ENCODE assay signal across 1 cellular context in the genomic region with DNA sequence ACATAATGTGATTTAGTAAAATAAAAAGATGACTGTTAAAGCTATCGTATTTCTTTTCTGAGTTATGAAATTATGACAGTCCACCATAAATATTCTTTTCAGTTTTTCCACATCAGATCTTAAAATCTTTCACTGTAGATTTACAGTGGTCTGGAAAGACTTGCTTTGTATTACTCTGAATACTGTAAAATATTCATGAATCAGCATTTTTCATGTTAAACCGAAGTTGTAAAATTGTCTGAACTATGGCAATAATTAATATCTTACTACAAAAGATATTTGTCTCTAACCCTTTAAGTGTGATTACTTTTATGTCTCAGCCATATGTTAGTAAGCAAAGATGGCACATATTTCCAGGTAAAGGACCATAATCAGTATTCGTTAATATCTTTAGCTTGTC.
TF ChIP-seq lines count a peak whose summit lies in the region.

No MANE protein-coding gene starts in this region.

TF ChIP-seq in K562, 482 proteins besides CTCF, POLR2A, EP300 and RAD21 (continued from another document):
- TF ChIP-seq, protein P1, sequence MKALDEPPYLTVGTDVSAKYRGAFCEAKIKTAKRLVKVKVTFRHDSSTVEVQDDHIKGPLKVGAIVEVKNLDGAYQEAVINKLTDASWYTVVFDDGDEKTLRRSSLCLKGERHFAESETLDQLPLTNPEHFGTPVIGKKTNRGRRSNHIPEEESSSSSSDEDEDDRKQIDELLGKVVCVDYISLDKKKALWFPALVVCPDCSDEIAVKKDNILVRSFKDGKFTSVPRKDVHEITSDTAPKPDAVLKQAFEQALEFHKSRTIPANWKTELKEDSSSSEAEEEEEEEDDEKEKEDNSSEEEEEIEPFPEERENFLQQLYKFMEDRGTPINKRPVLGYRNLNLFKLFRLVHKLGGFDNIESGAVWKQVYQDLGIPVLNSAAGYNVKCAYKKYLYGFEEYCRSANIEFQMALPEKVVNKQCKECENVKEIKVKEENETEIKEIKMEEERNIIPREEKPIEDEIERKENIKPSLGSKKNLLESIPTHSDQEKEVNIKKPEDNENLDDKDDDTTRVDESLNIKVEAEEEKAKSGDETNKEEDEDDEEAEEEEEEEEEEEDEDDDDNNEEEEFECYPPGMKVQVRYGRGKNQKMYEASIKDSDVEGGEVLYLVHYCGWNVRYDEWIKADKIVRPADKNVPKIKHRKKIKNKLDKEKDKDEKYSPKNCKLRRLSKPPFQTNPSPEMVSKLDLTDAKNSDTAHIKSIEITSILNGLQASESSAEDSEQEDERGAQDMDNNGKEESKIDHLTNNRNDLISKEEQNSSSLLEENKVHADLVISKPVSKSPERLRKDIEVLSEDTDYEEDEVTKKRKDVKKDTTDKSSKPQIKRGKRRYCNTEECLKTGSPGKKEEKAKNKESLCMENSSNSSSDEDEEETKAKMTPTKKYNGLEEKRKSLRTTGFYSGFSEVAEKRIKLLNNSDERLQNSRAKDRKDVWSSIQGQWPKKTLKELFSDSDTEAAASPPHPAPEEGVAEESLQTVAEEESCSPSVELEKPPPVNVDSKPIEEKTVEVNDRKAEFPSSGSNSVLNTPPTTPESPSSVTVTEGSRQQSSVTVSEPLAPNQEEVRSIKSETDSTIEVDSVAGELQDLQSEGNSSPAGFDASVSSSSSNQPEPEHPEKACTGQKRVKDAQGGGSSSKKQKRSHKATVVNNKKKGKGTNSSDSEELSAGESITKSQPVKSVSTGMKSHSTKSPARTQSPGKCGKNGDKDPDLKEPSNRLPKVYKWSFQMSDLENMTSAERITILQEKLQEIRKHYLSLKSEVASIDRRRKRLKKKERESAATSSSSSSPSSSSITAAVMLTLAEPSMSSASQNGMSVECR (CRISPR knock-in tag; IDR thresholded peaks at IDR 0.05): no peak
- TF ChIP-seq POLR3A (IDR thresholded peaks at IDR 0.05; ENCODE audit: borderline replicate concordance, extremely low read depth, insufficient read depth, insufficient read length) (no peak), ZSCAN29 (IDR thresholded peaks at IDR 0.05) (no peak), MAFK (IDR thresholded peaks at IDR 0.05; ENCODE audit: low read length) (peak; percentile 83), ZNF354B (CRISPR knock-in tag; IDR thresholded peaks at IDR 0.05) (no peak), SNIP1 (IDR thresholded peaks at IDR 0.05; ENCODE audit: low read depth) (no peak), NR2C1 (IDR thresholded peaks at IDR 0.05) (no peak), NR2C1 (tag; IDR thresholded peaks at IDR 0.05) (no peak), DPF2 (IDR thresholded peaks at IDR 0.05) (no peak), SMAD3 (CRISPR knock-in tag; conservative IDR thresholded peaks at IDR 0.05) (no peak), RBBP5 (IDR thresholded peaks at IDR 0.05; ENCODE audit: borderline replicate concordance, insufficient read depth, low read length, poor library complexity, severe bottlenecking) (no peak), ZNF232 (CRISPR knock-in tag; IDR thresholded peaks at IDR 0.05) (no peak), L3MBTL2 (IDR thresholded peaks at IDR 0.05) (no peak), EP400 (IDR thresholded peaks at IDR 0.05) (no peak), ZNF41 (CRISPR knock-in tag; conservative IDR thresholded peaks at IDR 0.05) (no peak), FOXA3 (CRISPR knock-in tag; conservative IDR thresholded peaks at IDR 0.05 in 1 of 2, IDR thresholded peaks at IDR 0.05 in 1 of 2) (no peak), MAFF (IDR thresholded peaks at IDR 0.05; ENCODE audit: low read length) (peak; percentile 85), CBX2 (IDR thresholded peaks at IDR 0.05; ENCODE audit: insufficient read depth, low read length, poor library complexity, severe bottlenecking) (no peak), ZNF316 (IDR thresholded peaks at IDR 0.05) (peak; percentile 86), ZNF57 (CRISPR knock-in tag; IDR thresholded peaks at IDR 0.05) (no peak)
- TF ChIP-seq, protein P2, sequence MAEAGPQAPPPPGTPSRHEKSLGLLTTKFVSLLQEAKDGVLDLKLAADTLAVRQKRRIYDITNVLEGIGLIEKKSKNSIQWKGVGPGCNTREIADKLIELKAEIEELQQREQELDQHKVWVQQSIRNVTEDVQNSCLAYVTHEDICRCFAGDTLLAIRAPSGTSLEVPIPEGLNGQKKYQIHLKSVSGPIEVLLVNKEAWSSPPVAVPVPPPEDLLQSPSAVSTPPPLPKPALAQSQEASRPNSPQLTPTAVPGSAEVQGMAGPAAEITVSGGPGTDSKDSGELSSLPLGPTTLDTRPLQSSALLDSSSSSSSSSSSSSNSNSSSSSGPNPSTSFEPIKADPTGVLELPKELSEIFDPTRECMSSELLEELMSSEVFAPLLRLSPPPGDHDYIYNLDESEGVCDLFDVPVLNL (CRISPR knock-in tag; IDR thresholded peaks at IDR 0.05; ENCODE audit: low read depth): no peak
- TF ChIP-seq, protein P3, sequence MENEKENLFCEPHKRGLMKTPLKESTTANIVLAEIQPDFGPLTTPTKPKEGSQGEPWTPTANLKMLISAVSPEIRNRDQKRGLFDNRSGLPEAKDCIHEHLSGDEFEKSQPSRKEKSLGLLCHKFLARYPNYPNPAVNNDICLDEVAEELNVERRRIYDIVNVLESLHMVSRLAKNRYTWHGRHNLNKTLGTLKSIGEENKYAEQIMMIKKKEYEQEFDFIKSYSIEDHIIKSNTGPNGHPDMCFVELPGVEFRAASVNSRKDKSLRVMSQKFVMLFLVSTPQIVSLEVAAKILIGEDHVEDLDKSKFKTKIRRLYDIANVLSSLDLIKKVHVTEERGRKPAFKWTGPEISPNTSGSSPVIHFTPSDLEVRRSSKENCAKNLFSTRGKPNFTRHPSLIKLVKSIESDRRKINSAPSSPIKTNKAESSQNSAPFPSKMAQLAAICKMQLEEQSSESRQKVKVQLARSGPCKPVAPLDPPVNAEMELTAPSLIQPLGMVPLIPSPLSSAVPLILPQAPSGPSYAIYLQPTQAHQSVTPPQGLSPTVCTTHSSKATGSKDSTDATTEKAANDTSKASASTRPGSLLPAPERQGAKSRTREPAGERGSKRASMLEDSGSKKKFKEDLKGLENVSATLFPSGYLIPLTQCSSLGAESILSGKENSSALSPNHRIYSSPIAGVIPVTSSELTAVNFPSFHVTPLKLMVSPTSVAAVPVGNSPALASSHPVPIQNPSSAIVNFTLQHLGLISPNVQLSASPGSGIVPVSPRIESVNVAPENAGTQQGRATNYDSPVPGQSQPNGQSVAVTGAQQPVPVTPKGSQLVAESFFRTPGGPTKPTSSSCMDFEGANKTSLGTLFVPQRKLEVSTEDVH (IDR thresholded peaks at IDR 0.05; ENCODE audit: low read depth, partially characterized antibody): no peak
- TF ChIP-seq, protein P4, sequence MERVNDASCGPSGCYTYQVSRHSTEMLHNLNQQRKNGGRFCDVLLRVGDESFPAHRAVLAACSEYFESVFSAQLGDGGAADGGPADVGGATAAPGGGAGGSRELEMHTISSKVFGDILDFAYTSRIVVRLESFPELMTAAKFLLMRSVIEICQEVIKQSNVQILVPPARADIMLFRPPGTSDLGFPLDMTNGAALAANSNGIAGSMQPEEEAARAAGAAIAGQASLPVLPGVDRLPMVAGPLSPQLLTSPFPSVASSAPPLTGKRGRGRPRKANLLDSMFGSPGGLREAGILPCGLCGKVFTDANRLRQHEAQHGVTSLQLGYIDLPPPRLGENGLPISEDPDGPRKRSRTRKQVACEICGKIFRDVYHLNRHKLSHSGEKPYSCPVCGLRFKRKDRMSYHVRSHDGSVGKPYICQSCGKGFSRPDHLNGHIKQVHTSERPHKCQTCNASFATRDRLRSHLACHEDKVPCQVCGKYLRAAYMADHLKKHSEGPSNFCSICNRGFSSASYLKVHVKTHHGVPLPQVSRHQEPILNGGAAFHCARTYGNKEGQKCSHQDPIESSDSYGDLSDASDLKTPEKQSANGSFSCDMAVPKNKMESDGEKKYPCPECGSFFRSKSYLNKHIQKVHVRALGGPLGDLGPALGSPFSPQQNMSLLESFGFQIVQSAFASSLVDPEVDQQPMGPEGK (CRISPR knock-in tag; IDR thresholded peaks at IDR 0.05; ENCODE audit: borderline replicate concordance): no peak
- TF ChIP-seq, protein P5, sequence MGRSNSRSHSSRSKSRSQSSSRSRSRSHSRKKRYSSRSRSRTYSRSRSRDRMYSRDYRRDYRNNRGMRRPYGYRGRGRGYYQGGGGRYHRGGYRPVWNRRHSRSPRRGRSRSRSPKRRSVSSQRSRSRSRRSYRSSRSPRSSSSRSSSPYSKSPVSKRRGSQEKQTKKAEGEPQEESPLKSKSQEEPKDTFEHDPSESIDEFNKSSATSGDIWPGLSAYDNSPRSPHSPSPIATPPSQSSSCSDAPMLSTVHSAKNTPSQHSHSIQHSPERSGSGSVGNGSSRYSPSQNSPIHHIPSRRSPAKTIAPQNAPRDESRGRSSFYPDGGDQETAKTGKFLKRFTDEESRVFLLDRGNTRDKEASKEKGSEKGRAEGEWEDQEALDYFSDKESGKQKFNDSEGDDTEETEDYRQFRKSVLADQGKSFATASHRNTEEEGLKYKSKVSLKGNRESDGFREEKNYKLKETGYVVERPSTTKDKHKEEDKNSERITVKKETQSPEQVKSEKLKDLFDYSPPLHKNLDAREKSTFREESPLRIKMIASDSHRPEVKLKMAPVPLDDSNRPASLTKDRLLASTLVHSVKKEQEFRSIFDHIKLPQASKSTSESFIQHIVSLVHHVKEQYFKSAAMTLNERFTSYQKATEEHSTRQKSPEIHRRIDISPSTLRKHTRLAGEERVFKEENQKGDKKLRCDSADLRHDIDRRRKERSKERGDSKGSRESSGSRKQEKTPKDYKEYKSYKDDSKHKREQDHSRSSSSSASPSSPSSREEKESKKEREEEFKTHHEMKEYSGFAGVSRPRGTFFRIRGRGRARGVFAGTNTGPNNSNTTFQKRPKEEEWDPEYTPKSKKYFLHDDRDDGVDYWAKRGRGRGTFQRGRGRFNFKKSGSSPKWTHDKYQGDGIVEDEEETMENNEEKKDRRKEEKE (IDR thresholded peaks at IDR 0.05; ENCODE audit: borderline replicate concordance in 1 of 2, control insufficient read depth in 1 of 2, low read depth in 2 of 2, low read length in 1 of 2): no peak
- TF ChIP-seq, protein P6, sequence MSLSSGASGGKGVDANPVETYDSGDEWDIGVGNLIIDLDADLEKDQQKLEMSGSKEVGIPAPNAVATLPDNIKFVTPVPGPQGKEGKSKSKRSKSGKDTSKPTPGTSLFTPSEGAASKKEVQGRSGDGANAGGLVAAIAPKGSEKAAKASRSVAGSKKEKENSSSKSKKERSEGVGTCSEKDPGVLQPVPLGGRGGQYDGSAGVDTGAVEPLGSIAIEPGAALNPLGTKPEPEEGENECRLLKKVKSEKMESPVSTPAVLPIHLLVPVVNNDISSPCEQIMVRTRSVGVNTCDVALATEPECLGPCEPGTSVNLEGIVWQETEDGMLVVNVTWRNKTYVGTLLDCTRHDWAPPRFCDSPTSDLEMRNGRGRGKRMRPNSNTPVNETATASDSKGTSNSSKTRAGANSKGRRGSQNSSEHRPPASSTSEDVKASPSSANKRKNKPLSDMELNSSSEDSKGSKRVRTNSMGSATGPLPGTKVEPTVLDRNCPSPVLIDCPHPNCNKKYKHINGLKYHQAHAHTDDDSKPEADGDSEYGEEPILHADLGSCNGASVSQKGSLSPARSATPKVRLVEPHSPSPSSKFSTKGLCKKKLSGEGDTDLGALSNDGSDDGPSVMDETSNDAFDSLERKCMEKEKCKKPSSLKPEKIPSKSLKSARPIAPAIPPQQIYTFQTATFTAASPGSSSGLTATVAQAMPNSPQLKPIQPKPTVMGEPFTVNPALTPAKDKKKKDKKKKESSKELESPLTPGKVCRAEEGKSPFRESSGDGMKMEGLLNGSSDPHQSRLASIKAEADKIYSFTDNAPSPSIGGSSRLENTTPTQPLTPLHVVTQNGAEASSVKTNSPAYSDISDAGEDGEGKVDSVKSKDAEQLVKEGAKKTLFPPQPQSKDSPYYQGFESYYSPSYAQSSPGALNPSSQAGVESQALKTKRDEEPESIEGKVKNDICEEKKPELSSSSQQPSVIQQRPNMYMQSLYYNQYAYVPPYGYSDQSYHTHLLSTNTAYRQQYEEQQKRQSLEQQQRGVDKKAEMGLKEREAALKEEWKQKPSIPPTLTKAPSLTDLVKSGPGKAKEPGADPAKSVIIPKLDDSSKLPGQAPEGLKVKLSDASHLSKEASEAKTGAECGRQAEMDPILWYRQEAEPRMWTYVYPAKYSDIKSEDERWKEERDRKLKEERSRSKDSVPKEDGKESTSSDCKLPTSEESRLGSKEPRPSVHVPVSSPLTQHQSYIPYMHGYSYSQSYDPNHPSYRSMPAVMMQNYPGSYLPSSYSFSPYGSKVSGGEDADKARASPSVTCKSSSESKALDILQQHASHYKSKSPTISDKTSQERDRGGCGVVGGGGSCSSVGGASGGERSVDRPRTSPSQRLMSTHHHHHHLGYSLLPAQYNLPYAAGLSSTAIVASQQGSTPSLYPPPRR (CRISPR knock-in tag; IDR thresholded peaks at IDR 0.05; ENCODE audit: borderline replicate concordance): no peak
